Comparison of ENCODE assay signal across 9 cellular contexts in the genomic region with DNA sequence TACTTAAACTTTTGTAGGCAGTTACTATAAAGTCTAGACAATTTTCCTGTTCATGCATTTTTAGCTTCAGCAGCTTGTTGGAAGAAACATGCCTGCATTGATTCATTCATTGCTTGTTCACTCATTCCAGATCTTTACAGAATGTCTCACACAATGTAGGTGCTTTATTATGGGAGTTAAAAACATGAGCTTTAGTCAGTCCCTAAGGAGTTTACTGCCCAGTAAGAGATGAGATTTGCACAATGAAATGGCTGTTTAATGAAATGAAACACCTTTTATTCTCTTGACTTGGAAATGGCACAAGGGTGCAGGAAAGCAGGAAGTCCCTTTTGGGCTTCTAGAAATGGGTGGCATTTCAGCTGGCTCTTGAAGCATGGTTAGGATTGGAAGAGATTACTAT. TPM values are rescaled to one million over a fixed set of nuclear protein-coding genes. Genes with fewer than 3 reads are reported as not detected.
DNase-seq lines count a peak whose midpoint lies in the region; ATAC-seq, FAIRE-seq and TF ChIP-seq lines count a peak whose summit lies in the region.
"Had no signal": no experiment of that assay in that cellular context is flagged by ENCODE, and none has a peak within 500 bp of the region (broad histone marks: within the 10 kb centered on the region; RNA-seq: fewer than 3 reads in every experiment).

No MANE protein-coding gene starts in this region.

- CTCF ChIA-PET in MCF 10A (lab: Yijun Ruan, JAX) = interaction anchor here (0.9 to 7.1 kb wide), 3 partner anchors 12 to 82 kb away, joined by 4 to 84 read pairs (median 4); no protein-coding TSS in a partner anchor

- H3K36me3 Mint-ChIP-seq in MCF 10A (ENCODE audit: insufficient read depth, unreplicated experiment) = peaks cover 28% of the 10 kb centered on the region
- H3K36me3 Mint-ChIP-seq in T-helper 17 cell (ENCODE audit: low read depth) = no peaks in the 10 kb centered on the region

- H3K36me3 ChIP-seq in breast epithelium = no peaks in the 10 kb centered on the region

- H3K4me1 Mint-ChIP-seq in MCF 10A (ENCODE audit: insufficient read depth, unreplicated experiment) (peaks cover 36% of the 10 kb centered on the region), T-helper 17 cell (peaks cover 19% of the 10 kb centered on the region)

- H3K9me3 ChIP-seq in breast epithelium = no peaks in the 10 kb centered on the region
- no peaks in the 10 kb centered on the region for H3K9me3 ChIP-seq in T-helper 17 cell (ENCODE audit: control insufficient read depth, low read length, poor library complexity, severe bottlenecking)

- ATAC-seq in T-helper 17 cell = no peak
- ATAC-seq in HG03378 (IDR thresholded peaks at IDR 0.05; ENCODE audit: unreplicated experiment) = no peak
- ATAC-seq in GM21423 (IDR thresholded peaks at IDR 0.05; ENCODE audit: unreplicated experiment) = no peak
- ATAC-seq in HG03571 (IDR thresholded peaks at IDR 0.05; ENCODE audit: unreplicated experiment) = no peak

- H3K4me1 ChIP-seq in breast epithelium = no peaks in the 10 kb centered on the region

- intact Hi-C loops in MCF 10A (cut with micrococcal nuclease) = loop anchor here (5.0 kb wide), 3 partner anchors 64 to 224 kb away; no protein-coding TSS in a partner anchor
- intact Hi-C loops in breast epithelium (cut with DNase I; ENCODE audit: low total_unique reads) = no loop called here

- TF ChIP-seq CTCF in MCF 10A (IDR thresholded peaks at IDR 0.05; ENCODE audit: unreplicated experiment) (no peak), breast epithelium (IDR thresholded peaks at IDR 0.05) (no peak), fibroblast of pulmonary artery (IDR thresholded peaks at IDR 0.05; ENCODE audit: low read length, missing control alignments) (no peak)

- H3K27me3 Mint-ChIP-seq in MCF 10A (ENCODE audit: insufficient read depth, unreplicated experiment) = no peaks in the 10 kb centered on the region
- H3K27me3 Mint-ChIP-seq in T-helper 17 cell = no peaks in the 10 kb centered on the region

- FAIRE-seq in GM12891 (lab: Jason Lieb, UNC) = no peak
- FAIRE-seq: TTC549 had no signal

- H3K27ac Mint-ChIP-seq in MCF 10A (ENCODE audit: low read depth, unreplicated experiment) (no peak overlapping the region), T-helper 17 cell (no peak overlapping the region)

- DNase-seq in MCF 10A (ENCODE audit: unreplicated experiment) (no peak), breast epithelium (ENCODE audit: low spot score in 2 of 2) (no peak), T-helper 17 cell (no peak), fibroblast of pulmonary artery (ENCODE audit: low read depth) (no peak), GM12891 (ENCODE audit: insufficient read length, low spot score) (no peak)

- no peaks in the 10 kb centered on the region for H3K27me3 ChIP-seq in breast epithelium

- POLR2A ChIA-PET in MCF 10A (lab: Yijun Ruan, JAX) = interaction anchor here (1.0 to 8.1 kb wide), 4 partner anchors 10 to 283 kb away, joined by 3 to 107 read pairs (median 30); partner anchors contain the start of gene NAA15

- H3K27ac ChIP-seq in breast epithelium = no peak overlapping the region

- H3K4me3 ChIP-seq in breast epithelium = no peak overlapping the region
- H3K4me3 ChIP-seq in fibroblast of pulmonary artery (replicated peaks; ENCODE audit: low read depth, low read length) = peak overlapping the region; percentile 33

- BruUV-seq in MCF 10A (replicated peaks; lab: Mats Ljungman, UMichigan) = no TSS peak

- TF ChIP-seq POLR2A in breast epithelium (IDR thresholded peaks at IDR 0.05) (no peak), GM12891 (IDR thresholded peaks at IDR 0.05; ENCODE audit: low read depth, low read length) (no peak)

- H3K4me3 Mint-ChIP-seq in MCF 10A (ENCODE audit: unreplicated experiment) = peak overlapping the region; percentile 44
- peak overlapping the region; percentile 39 for H3K4me3 Mint-ChIP-seq in T-helper 17 cell

- no peaks in the 10 kb centered on the region for H3K9me3 Mint-ChIP-seq in MCF 10A (ENCODE audit: unreplicated experiment)

TF ChIP-seq in GM12891, 5 proteins besides CTCF, POLR2A, EP300 and RAD21:
- TF ChIP-seq PAX5 (IDR thresholded peaks at IDR 0.05; ENCODE audit: insufficient read depth, low read length, severe bottlenecking) = no peak
- TF ChIP-seq POLR2AphosphoS5 (IDR thresholded peaks at IDR 0.05; ENCODE audit: low read depth, low read length) = no peak
- no peak for TF ChIP-seq POU2F2 (IDR thresholded peaks at IDR 0.05; ENCODE audit: low read depth, low read length)
- TF ChIP-seq SPI1 (IDR thresholded peaks at IDR 0.05; ENCODE audit: low read depth, low read length) = no peak
- no peak for TF ChIP-seq TAF1 (IDR thresholded peaks at IDR 0.05; ENCODE audit: low read depth, low read length)
TF ChIP-seq in GM12891: peak in this region for 0.

RNA-seq across cellular contexts. Expression of gene NOCT, which starts 2.9 kb away (rescaled TPM):
- total RNA-seq in MCF 10A (2022) = 16.5 and 25.5 TPM in 2 replicates
- 1 to 10 TPM; 4.0 to 9.5 (median 6.4) TPM for total RNA-seq in breast epithelium
- 10 to 100 TPM; 23.3 to 24.0 TPM for total RNA-seq in T-helper 17 cell
- 7.6 TPM for polyA plus RNA-seq in GM12891 (2012; ENCODE audit: low read depth, missing spikeins)
